ENCODE assay signal across 1 cellular context in genomic region chr10:13905281-13905680, GRCh38.
TF ChIP-seq lines count a peak whose summit lies in the region.

No MANE protein-coding gene starts in this region.

TF ChIP-seq in GM12878, 131 proteins besides CTCF, POLR2A, EP300 and RAD21 (continued from another document):
- TF ChIP-seq REST (IDR thresholded peaks at IDR 0.05; ENCODE audit: low read depth, low read length) = no peak
